ENCODE assay signal across 19 cellular contexts in the genomic region with DNA sequence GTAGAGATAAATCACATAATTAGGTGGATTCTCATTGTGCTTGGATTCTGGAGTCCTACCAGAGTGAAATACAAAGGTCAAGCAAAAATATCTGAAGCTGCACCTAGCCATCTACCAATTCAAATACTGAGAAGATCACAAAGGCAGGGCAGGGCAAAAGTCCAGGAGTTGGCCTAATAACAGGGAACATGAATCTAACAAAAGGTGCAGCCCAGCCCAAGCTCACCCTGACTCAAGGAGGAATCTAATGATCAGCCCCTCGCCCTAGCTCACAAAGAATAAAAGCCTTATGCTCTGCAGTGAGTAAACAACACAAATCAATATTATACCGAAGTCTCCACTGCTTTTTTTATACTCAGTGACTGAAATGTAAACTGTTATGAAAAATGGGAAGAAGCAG. TPM values are rescaled to one million over a fixed set of nuclear protein-coding genes. Genes with fewer than 3 reads are reported as not detected.
"Had no signal": no experiment of that assay in that cellular context is flagged by ENCODE, and none has a peak within 500 bp of the region (broad histone marks: within the 10 kb centered on the region; RNA-seq: fewer than 3 reads in every experiment).

No MANE protein-coding gene starts in this region.

- H3K27me3 ChIP-seq: heart right ventricle, ovary, upper lobe of left lung had no signal

- H3K4me3 ChIP-seq: heart right ventricle, left ventricle myocardium inferior, ovary, skin epidermis, upper lobe of left lung had no signal

- ATAC-seq: activated T-cell treated with anti-CD3 and anti-CD28 coated beads, Interleukin-2, amount 50 U/mL, for 72 hours; stimulated activated naive B cell treated with anti-CD40 and anti-IgM and Interleukin-4, amounts not matched to agents 10 μg/mL and 1 μg/mL and 100 μg/mL, for 72 hours had no signal

- H3K27ac ChIP-seq: ovary had no signal

- FAIRE-seq: bronchial epithelial cell, frontal cortex had no signal

- DNase-seq: activated CD4-positive, alpha-beta memory T cell treated with anti-CD3 and anti-CD28 coated beads, Interleukin-2, amount 10 ng/mL, durations not matched to agents 7 days and 5 days; activated CD4-positive, CD25-positive, alpha-beta regulatory T cell treated with anti-CD3 and anti-CD28 coated beads, Interleukin-2, amount 50 U/mL, for 72 hours; activated CD8-positive, alpha-beta memory T cell treated with anti-CD3 and anti-CD28 coated beads, Interleukin-2, amount 50 U/mL, for 4 hours; activated gamma-delta T cell treated with Interleukin-2 at 50 U/mL for 16 hours; activated naive CD8-positive, alpha-beta T cell treated with anti-CD3 and anti-CD28 coated beads for 36 hours; activated T-cell treated with anti-CD3 and anti-CD28 coated beads, Interleukin-2, amount 50 U/mL, for 72 hours; anterior cingulate cortex; heart right ventricle; islet precursor cell; left ventricle myocardium inferior; mesendoderm; ovary; retina; stimulated activated naive B cell treated with anti-CD40 and anti-IgM and Interleukin-4, amounts not matched to agents 10 μg/mL and 1 μg/mL and 100 μg/mL, for 72 hours; substantia nigra; upper lobe of left lung had no signal

- H3K36me3 ChIP-seq: heart right ventricle, left ventricle myocardium inferior, ovary, upper lobe of left lung had no signal

- H3K9me3 ChIP-seq: ovary, upper lobe of left lung had no signal

RNA-seq across cellular contexts. Expression of a gene that starts 49.3 kb away (rescaled TPM):
- total RNA-seq: activated CD4-positive, alpha-beta memory T cell treated with anti-CD3 and anti-CD28 coated beads, Interleukin-2, amount 10 ng/mL, durations not matched to agents 7 days and 5 days; activated T-cell treated with anti-CD3 and anti-CD28 coated beads, Interleukin-2, amount 50 U/mL, for 72 hours had no signal
